28 cellular contexts compared by ENCODE assay signal in the genomic region with DNA sequence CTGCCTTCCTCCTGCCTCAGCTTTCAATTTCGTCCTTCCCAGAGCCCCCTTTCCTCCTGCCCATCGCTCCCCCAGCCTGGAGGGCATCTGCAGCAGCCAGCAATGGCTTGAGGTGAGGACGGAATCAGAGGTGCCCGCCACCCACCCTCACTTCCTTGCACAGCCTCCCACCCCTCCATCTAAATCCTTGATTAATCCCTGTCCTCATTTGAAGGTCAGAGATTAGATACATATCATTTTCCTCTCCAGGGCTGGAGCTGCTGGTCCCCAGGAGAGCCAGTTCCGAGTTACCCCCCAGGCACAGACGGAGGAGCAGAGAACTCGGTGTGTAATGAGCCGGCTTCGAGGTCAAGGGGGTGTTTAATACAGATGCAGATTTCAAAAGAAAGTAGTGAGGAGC.
"Had no signal": no experiment of that assay in that cellular context is flagged by ENCODE, and none has a peak within 500 bp of the region (broad histone marks: within the 10 kb centered on the region; RNA-seq: fewer than 3 reads in every experiment).

No MANE protein-coding gene starts in this region.

- H3K4me3 Mint-ChIP-seq: activated B cell treated with CpG ODN at 0.5 μM for 24 hours; activated CD8-positive, alpha-beta T cell treated with anti-CD3 and anti-CD28 coated beads for 36 hours; activated naive CD4-positive, alpha-beta T cell treated with anti-CD3 and anti-CD28 coated beads, Interleukin-2, amount 50 U/mL, for 24 hours; activated T-cell treated with anti-CD3 and anti-CD28 coated beads, Interleukin-2, amount 50 U/mL, for 4 hours; naive thymus-derived CD4-positive, alpha-beta T cell; T-helper 17 cell; type B pancreatic cell had no signal

- H3K79me2 ChIP-seq: hepatocyte had no signal

- DNase-seq: activated B cell treated with CpG ODN at 0.5 μM for 24 hours; activated CD4-positive, alpha-beta T cell treated with anti-CD3 and anti-CD28 coated beads, Interleukin-2, amount 50 U/mL, for 1 hour; activated CD8-positive, alpha-beta T cell treated with anti-CD3 and anti-CD28 coated beads for 36 hours; activated T-cell treated with anti-CD3 and anti-CD28 coated beads, Interleukin-2, amount 50 U/mL, for 4 hours; body of pancreas; cerebellar nuclear complex; colonic mucosa; effector CD8-positive, alpha-beta T cell; erythroblast; islet precursor cell; left cardiac atrium; mammary epithelial cell; midbrain; naive thymus-derived CD4-positive, alpha-beta T cell; ovary; right lobe of liver; stimulated activated CD4-positive, alpha-beta T cell treated with anti-CD3 and anti-CD28 coated beads, Interleukin-2, amount 100 ng/mL, for 48 hours; stimulated activated naive CD8-positive, alpha-beta T cell treated with anti-CD3 and anti-CD28 coated beads, Interleukin-15, Interleukin-2, amounts not matched to agents 100 U/mL and 50 U/mL, for 24 hours; T-helper 17 cell had no signal

- H3K4me2 ChIP-seq: hepatocyte had no signal

- H2AFZ ChIP-seq: hepatocyte had no signal

- H3K4me3 ChIP-seq: body of pancreas, cardiac muscle cell, colonic mucosa, gastroesophageal sphincter, hepatocyte, ovary, right lobe of liver, thoracic aorta, vagina had no signal

- H3K36me3 ChIP-seq: cardiac muscle cell, colonic mucosa, gastroesophageal sphincter, ovary, right lobe of liver, thoracic aorta, vagina had no signal

- H3K27me3 Mint-ChIP-seq: T-helper 17 cell had no signal

- H3K4me1 ChIP-seq: body of pancreas, colonic mucosa, gastroesophageal sphincter, right lobe of liver, vagina had no signal

- H3K9me3 ChIP-seq: colonic mucosa, ovary, right lobe of liver had no signal

- H3K27me3 ChIP-seq: body of pancreas, cardiac muscle cell, colonic mucosa, gastroesophageal sphincter, hepatocyte, ovary, right lobe of liver, vagina had no signal

- H3K27ac ChIP-seq: body of pancreas, cardiac muscle cell, colonic mucosa, gastroesophageal sphincter, hepatocyte, ovary, right lobe of liver, thoracic aorta, vagina had no signal

- H3K4me1 Mint-ChIP-seq: activated B cell treated with CpG ODN at 0.5 μM for 24 hours; activated naive CD4-positive, alpha-beta T cell treated with anti-CD3 and anti-CD28 coated beads, Interleukin-2, amount 50 U/mL, for 24 hours; T-helper 17 cell had no signal

- ATAC-seq: activated CD8-positive, alpha-beta T cell treated with anti-CD3 and anti-CD28 coated beads for 36 hours; activated T-cell treated with anti-CD3 and anti-CD28 coated beads, Interleukin-2, amount 50 U/mL, for 4 hours; body of pancreas; gastroesophageal sphincter; left cardiac atrium; naive thymus-derived CD4-positive, alpha-beta T cell; stimulated activated naive CD8-positive, alpha-beta T cell treated with anti-CD3 and anti-CD28 coated beads, Interleukin-15, Interleukin-2, amounts not matched to agents 100 U/mL and 50 U/mL, for 24 hours; T-helper 17 cell had no signal

- H3K27ac Mint-ChIP-seq: activated B cell treated with CpG ODN at 0.5 μM for 24 hours; activated CD8-positive, alpha-beta T cell treated with anti-CD3 and anti-CD28 coated beads for 36 hours; activated naive CD4-positive, alpha-beta T cell treated with anti-CD3 and anti-CD28 coated beads, Interleukin-2, amount 50 U/mL, for 24 hours; activated T-helper 2 cell treated with anti-CD3 and anti-CD28 coated beads, Interferon-gamma antibody, Interleukin-2, Interleukin-4, amounts not matched to agents 10 μg/mL and 5 μg/mL and 100 μg/mL, durations not matched to agents 14 hours and 24 hours and 36 hours; naive thymus-derived CD4-positive, alpha-beta T cell; progenitor cell of endocrine pancreas; T-helper 17 cell; type B pancreatic cell had no signal
